Comparison of ENCODE assay signal across 8 cellular contexts in genomic region chr4:15682340-15682725, GRCh38. TPM values are rescaled to one million over a fixed set of nuclear protein-coding genes. Genes with fewer than 3 reads are reported as not detected.
DNase-seq lines count a peak whose midpoint lies in the region; ATAC-seq and TF ChIP-seq lines count a peak whose summit lies in the region.

No MANE protein-coding gene starts in this region.

- TF ChIP-seq CTCF in adrenal gland (IDR thresholded peaks at IDR 0.05) = no peak
- TF ChIP-seq CTCF in tibial nerve (IDR thresholded peaks at IDR 0.05) = no peak

- peak overlapping the region; percentile 95 for H3K4me3 Mint-ChIP-seq in activated T-cell treated with anti-CD3 and anti-CD28 coated beads, Interleukin-2, amount 50 U/mL, for 4 hours

- WGBS in adrenal gland, 4 donors = 0 to 2% (median 0%) methylated on average over 2 of the region's 2 CpGs
- 0 to 1% methylated on average over 2 of the region's 2 CpGs for WGBS in tibial nerve, 2 donors

- H3K4me1 Mint-ChIP-seq in activated T-cell treated with anti-CD3 and anti-CD28 coated beads, Interleukin-2, amount 50 U/mL, for 4 hours (ENCODE audit: low read depth) = peaks cover 27% of the 10 kb centered on the region

- intact Hi-C loops in adrenal gland (cut with DNase I) = no loop called here

- peaks cover 11% of the 10 kb centered on the region for H3K36me3 Mint-ChIP-seq in activated T-cell treated with anti-CD3 and anti-CD28 coated beads, Interleukin-2, amount 50 U/mL, for 4 hours (ENCODE audit: insufficient read depth)

- H3K36me3 ChIP-seq in adrenal gland (replicated peaks in 1 of 2) = peaks cover 0 to 4% of the 10 kb centered on the region in 2 donors
- peaks cover 0 to 17% (median 0%) of the 10 kb centered on the region in 3 donors for H3K36me3 ChIP-seq in tibial nerve

- no peak for ATAC-seq in activated T-cell treated with anti-CD3 and anti-CD28 coated beads, Interleukin-2, amount 50 U/mL, for 4 hours
- ATAC-seq in GM18519 (IDR thresholded peaks at IDR 0.05; ENCODE audit: low FRiP score, unreplicated experiment) = no peak

- TF ChIP-seq POLR2A in adrenal gland (IDR thresholded peaks at IDR 0.05) = no peak
- no peak for TF ChIP-seq POLR2A in tibial nerve (IDR thresholded peaks at IDR 0.05)

- H3K27ac ChIP-seq in adrenal gland (peak overlapping the region; percentile 53 to 99 (median 93)), layer of hippocampus (ENCODE audit: low read depth, low read length) (peak overlapping the region; percentile 94), tibial nerve (peak overlapping the region; percentile 76 to 93 (median 92))

- peak overlapping the region in 3 of 4 donors; percentile 29 to 95 (median 88) for H3K4me3 ChIP-seq in adrenal gland
- H3K4me3 ChIP-seq in tibial nerve = peak overlapping the region; percentile 67 to 94 (median 76)

- TF ChIP-seq EP300 in tibial nerve (IDR thresholded peaks at IDR 0.05) = no peak

- H3K4me1 ChIP-seq in adrenal gland (replicated peaks in 1 of 2) (peaks cover 16 to 30% of the 10 kb centered on the region in 2 donors), tibial nerve (peaks cover 0 to 42% (median 14%) of the 10 kb centered on the region in 4 donors)

- H3K27me3 ChIP-seq in adrenal gland (no peaks in the 10 kb centered on the region), layer of hippocampus (ENCODE audit: control insufficient read depth, insufficient read depth, low read length) (no peaks in the 10 kb centered on the region), tibial nerve (no peaks in the 10 kb centered on the region)

- no peak for DNase-seq in activated T-cell treated with anti-CD3 and anti-CD28 coated beads, Interleukin-2, amount 50 U/mL, for 4 hours
- DNase-seq in activated T-cell treated with anti-CD3 and anti-CD28 coated beads, Interleukin-2, amount 50 U/mL, for 48 hours = no peak
- DNase-seq in adrenal gland = no peak
- no peak for DNase-seq in tibial nerve (ENCODE audit: low spot score in 2 of 2)
- DNase-seq in NCI-H2081 treated with DMSO at 0.1 percent for 48 hours (lab: John Stamatoyannopoulos, UW) = no peak
- no peak for DNase-seq in effector CD4-positive, alpha-beta T cell

- no peaks in the 10 kb centered on the region for H3K9me3 Mint-ChIP-seq in activated T-cell treated with anti-CD3 and anti-CD28 coated beads, Interleukin-2, amount 50 U/mL, for 4 hours

- no peaks in the 10 kb centered on the region for H3K9me3 ChIP-seq in adrenal gland (replicated peaks in 1 of 3)
- no peaks in the 10 kb centered on the region for H3K9me3 ChIP-seq in tibial nerve

- no peaks in the 10 kb centered on the region for H3K27me3 Mint-ChIP-seq in activated T-cell treated with anti-CD3 and anti-CD28 coated beads, Interleukin-2, amount 50 U/mL, for 4 hours (ENCODE audit: low read depth)

RNA-seq across cellular contexts. Expression of gene FAM200B, which starts 0.7 kb away (rescaled TPM):
- total RNA-seq in activated T-cell treated with anti-CD3 and anti-CD28 coated beads, Interleukin-2, amount 50 U/mL, for 4 hours = 1 to 10 TPM; 6.1 to 6.6 (median 6.2) TPM
- 10 to 100 TPM; 32.0 to 90.3 (median 61.4) TPM for total RNA-seq in adrenal gland
- polyA plus RNA-seq in adrenal gland = 10 to 100 TPM; 52.0 to 68.6 (median 68.6) TPM
- 10 to 100 TPM; 29.4 to 68.8 (median 56.0) TPM for total RNA-seq in tibial nerve

RNA-seq across cellular contexts. Expression of gene BST1, which starts 20.5 kb away (rescaled TPM):
- under 1 TPM in 2 of 3 donors, not detected in 1; 0.18 to 0.41 TPM for total RNA-seq in activated T-cell treated with anti-CD3 and anti-CD28 coated beads, Interleukin-2, amount 50 U/mL, for 4 hours
- 10 to 100 TPM in 1 of 8 donors, 1 to 10 TPM in 7; 3.0 to 10.3 (median 5.1) TPM for total RNA-seq in adrenal gland
- 1 to 10 TPM; 2.3 to 3.2 (median 2.7) TPM for polyA plus RNA-seq in adrenal gland
- 10 to 100 TPM in 3 of 4 donors, 1 to 10 TPM in 1; 7.3 to 21.0 (median 11.9) TPM for total RNA-seq in tibial nerve

RNA-seq across cellular contexts. Expression of gene FBXL5, which starts 27.2 kb away (rescaled TPM):
- total RNA-seq in activated T-cell treated with anti-CD3 and anti-CD28 coated beads, Interleukin-2, amount 50 U/mL, for 4 hours = 10 to 100 TPM; 20.5 to 22.7 (median 22.6) TPM
- 100 to 1,000 TPM in 5 of 8 donors, 10 to 100 TPM in 3; 73.9 to 141 (median 113) TPM for total RNA-seq in adrenal gland
- polyA plus RNA-seq in adrenal gland = 100 to 1,000 TPM in 1 of 3 donors, 10 to 100 TPM in 2; 42.8 to 159 (median 50.9) TPM
- 100 to 1,000 TPM; 100 to 150 (median 134) TPM for total RNA-seq in tibial nerve
